Comparison of ENCODE assay signal across 8 cellular contexts in the genomic region with DNA sequence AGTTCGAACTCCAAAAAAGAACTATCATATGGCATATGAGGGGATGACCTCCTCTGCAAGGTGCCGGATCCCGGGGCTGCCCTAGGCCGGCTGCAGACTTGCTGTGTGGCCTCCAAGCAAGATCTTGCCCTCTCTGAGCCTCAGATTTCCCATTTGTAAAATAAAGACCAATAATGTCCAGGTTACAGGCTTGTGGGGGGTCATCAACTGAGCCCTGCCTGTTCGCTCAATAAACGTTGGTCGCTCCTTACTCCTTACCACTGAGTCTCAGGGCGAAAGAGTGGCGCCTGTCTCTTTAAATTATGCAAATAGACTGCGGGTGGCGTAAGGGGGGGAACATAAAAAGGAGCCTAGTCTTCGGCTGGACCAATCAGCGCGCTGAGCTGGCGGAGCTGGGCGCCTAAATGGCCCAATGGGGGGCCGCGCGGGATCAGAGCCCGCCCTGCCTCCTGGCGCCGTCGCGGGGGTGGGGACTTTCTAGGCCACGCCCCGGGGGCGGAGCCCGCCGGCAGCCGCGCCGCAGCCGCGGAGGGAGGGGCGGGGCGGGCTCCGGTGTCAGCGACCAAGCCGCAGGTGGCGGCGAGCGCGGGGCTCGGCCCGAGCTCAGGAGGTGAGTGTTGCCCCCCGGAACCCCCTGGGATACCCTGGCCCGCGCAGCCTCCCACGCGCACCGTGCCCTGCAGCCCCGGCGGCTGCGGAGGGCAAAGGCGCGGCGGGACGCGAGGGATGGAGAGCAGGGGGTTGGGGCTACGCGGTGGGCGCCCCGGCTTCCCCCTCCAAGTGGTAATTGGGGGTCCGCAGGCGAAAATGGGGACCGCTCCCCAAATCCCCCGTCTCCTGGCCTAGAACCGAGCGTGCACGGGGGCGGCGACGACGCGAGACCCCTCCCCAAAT. TPM values are rescaled to one million over a fixed set of nuclear protein-coding genes. Genes with fewer than 3 reads are reported as not detected.
DNase-seq lines count a peak whose midpoint lies in the region; ATAC-seq and TF ChIP-seq lines count a peak whose summit lies in the region.

No MANE protein-coding gene starts in this region.

- no peak for TF ChIP-seq CTCF in nephron progenitor cell (IDR thresholded peaks at IDR 0.05)

- H3K4me1 Mint-ChIP-seq in nephron progenitor cell: peaks cover 15% of the 10 kb centered on the region

- peak; percentile 69 for TF ChIP-seq POLR2A in Raji (IDR thresholded peaks at IDR 0.05; ENCODE audit: insufficient read depth, low read depth, low read length)

- peaks cover 7% of the 10 kb centered on the region for H3K9me3 Mint-ChIP-seq in nephron progenitor cell

- H3K36me3 Mint-ChIP-seq in nephron progenitor cell (ENCODE audit: low read depth): peaks cover 6% of the 10 kb centered on the region

- H3K4me3 Mint-ChIP-seq in nephron progenitor cell: peak overlapping the region; percentile 71

- no peaks in the 10 kb centered on the region for H3K36me3 ChIP-seq in H7 (replicated peaks; ENCODE audit: control insufficient read depth, insufficient read depth, low read length)

- ATAC-seq in stimulated activated naive CD8-positive, alpha-beta T cell treated with anti-CD3 and anti-CD28 coated beads, Interleukin-15, Interleukin-2, amounts not matched to agents 100 U/mL and 50 U/mL, for 24 hours: peak; percentile 89

- peaks cover 3% of the 10 kb centered on the region; the same call in 1 of the 2 replicates for H3K27me3 ChIP-seq in H7 (ENCODE audit: control insufficient read depth, insufficient read depth, low read length)

- peaks cover 21% of the 10 kb centered on the region for H3K27me3 Mint-ChIP-seq in nephron progenitor cell (ENCODE audit: low read depth, poor library complexity)

- H3K4me3 ChIP-seq in H7 (ENCODE audit: insufficient read depth, low read depth, low read length): peak overlapping the region; percentile 74

- no peak overlapping the region for H3K27ac Mint-ChIP-seq in nephron progenitor cell

- DNase-seq in EH (ENCODE audit: low read depth) (peak; percentile 95), H7 (peak; percentile 100), M059J (ENCODE audit: low read depth) (peak; percentile 93), fibroblast of the conjunctiva (ENCODE audit: low read depth) (peak; percentile 81), nephron progenitor cell (peak; percentile 95)
- DNase-seq in activated effector memory CD4-positive, alpha-beta T cell treated with Interleukin-2 at 50 U/mL for 16 hours: peak; percentile 89
- peak; percentile 94 for DNase-seq in stimulated activated naive CD8-positive, alpha-beta T cell treated with anti-CD3 and anti-CD28 coated beads, Interleukin-15, Interleukin-2, amounts not matched to agents 100 U/mL and 50 U/mL, for 24 hours

RNA-seq across cellular contexts. Expression of gene FCHO1, which starts 3.8 kb away (rescaled TPM):
- total RNA-seq in H7 (2014; rRNA removed; shearing (Covaris generic)): 21.6 and 21.7 TPM in 2 replicates
- total RNA-seq in M059J (2014; rRNA removed; shearing (Covaris generic)): 0.20 and 2.1 TPM in 2 replicates

RNA-seq across cellular contexts. Expression of gene MAP1S, which starts 28.2 kb away (rescaled TPM):
- 27.1 and 28.0 TPM in 2 replicates for total RNA-seq in H7 (2014; rRNA removed; shearing (Covaris generic))
- total RNA-seq in M059J (2014; rRNA removed; shearing (Covaris generic)): 16.8 and 17.0 TPM in 2 replicates

RNA-seq across cellular contexts. Expression of gene B3GNT3, which starts 47.5 kb away (rescaled TPM):
- total RNA-seq in H7 (2014; rRNA removed; shearing (Covaris generic)): 0.73 and 1.7 TPM in 2 replicates
- 0.20 TPM in 1 of 2 replicates, not detected in the other for total RNA-seq in M059J (2014; rRNA removed; shearing (Covaris generic))

RNA-seq across cellular contexts. Expression of gene UNC13A, which starts 59.3 kb away (rescaled TPM):
- 6.6 and 8.8 TPM in 2 replicates for total RNA-seq in H7 (2014; rRNA removed; shearing (Covaris generic))
- 0.05 TPM in 1 of 2 replicates, not detected in the other for total RNA-seq in M059J (2014; rRNA removed; shearing (Covaris generic))

Comparison
In these comparisons a context has a peak if more than half of its experiments do, and no peak if none do; other contexts are left out.
1. Peak in every context shown above with its lines: DNase-seq, ATAC-seq and H3K4me3 ChIP-seq.